Comparison of ENCODE assay signal across 10 cellular contexts in the genomic region with DNA sequence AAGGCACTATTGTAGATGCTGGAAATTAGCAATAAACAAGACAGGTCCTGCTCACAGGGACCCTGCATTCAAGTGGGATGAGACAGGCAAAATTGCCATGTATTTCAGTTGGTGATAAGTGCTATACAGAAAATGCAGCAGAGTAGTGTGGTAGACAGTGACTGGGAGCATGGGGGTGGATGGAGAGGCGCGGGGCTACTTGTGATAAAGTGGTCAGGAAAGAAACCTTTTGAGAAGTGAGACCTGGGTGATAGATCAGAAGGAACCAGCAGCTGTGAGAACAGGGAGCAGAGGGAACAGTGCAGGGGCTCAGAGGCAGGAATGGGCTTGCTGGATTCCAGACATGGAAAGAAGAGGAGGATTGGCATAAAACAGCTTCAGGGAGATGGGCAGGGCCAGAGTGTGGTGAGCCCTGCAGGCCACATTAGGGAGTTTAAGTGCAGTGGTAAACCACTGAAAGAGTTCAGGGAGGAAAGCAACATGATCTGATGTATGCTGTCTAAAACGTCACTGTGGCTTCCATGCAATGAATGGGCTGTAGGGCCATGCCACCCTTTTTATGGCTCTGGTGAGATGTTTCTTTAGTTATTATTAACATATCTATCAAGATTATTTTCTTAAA. TPM values are rescaled to one million over a fixed set of nuclear protein-coding genes. Genes with fewer than 3 reads are reported as not detected.
A peak's percentile ranks its signal among the peaks of the same experiment; 100 is the strongest.
DNase-seq lines count a peak whose midpoint lies in the region; ATAC-seq lines count a peak whose summit lies in the region.
"Had no signal": no experiment of that assay in that cellular context is flagged by ENCODE, and none has a peak within 500 bp of the region (broad histone marks: within the 10 kb centered on the region; RNA-seq: fewer than 3 reads in every experiment).

No MANE protein-coding gene starts in this region.

- no peak overlapping the region for H3K4me3 Mint-ChIP-seq in activated CD8-positive, alpha-beta memory T cell treated with anti-CD3 and anti-CD28 coated beads, Interleukin-2, amount 10 ng/mL, durations not matched to agents 7 days and 5 days
- no peak overlapping the region for H3K4me3 Mint-ChIP-seq in activated CD8-positive, alpha-beta T cell treated with anti-CD3 and anti-CD28 coated beads, Interleukin-2, amount 10 ng/mL, durations not matched to agents 7 days and 5 days
- H3K4me3 Mint-ChIP-seq: B cell had no signal

- H3K36me3 Mint-ChIP-seq in activated CD8-positive, alpha-beta memory T cell treated with anti-CD3 and anti-CD28 coated beads, Interleukin-2, amount 10 ng/mL, durations not matched to agents 7 days and 5 days, result no peaks in the 10 kb centered on the region
- H3K36me3 Mint-ChIP-seq in activated CD8-positive, alpha-beta T cell treated with anti-CD3 and anti-CD28 coated beads, Interleukin-2, amount 10 ng/mL, durations not matched to agents 7 days and 5 days (ENCODE audit: low read depth), result no peaks in the 10 kb centered on the region

- intact Hi-C loops in Right ventricle myocardium superior (cut with DNase I), result no loop called here

- peak; percentile 69 for DNase-seq in activated CD8-positive, alpha-beta memory T cell treated with anti-CD3 and anti-CD28 coated beads, Interleukin-2, amount 10 ng/mL, durations not matched to agents 7 days and 5 days
- DNase-seq in activated CD8-positive, alpha-beta memory T cell treated with anti-CD3 and anti-CD28 coated beads, Interleukin-2, amount 50 U/mL, for 48 hours, result no peak
- DNase-seq in activated CD8-positive, alpha-beta T cell treated with anti-CD3 and anti-CD28 coated beads, Interleukin-2, amount 10 ng/mL, durations not matched to agents 7 days and 5 days, result peak; percentile 41
- no peak for DNase-seq in stimulated activated naive CD8-positive, alpha-beta T cell treated with anti-CD3 and anti-CD28 coated beads, Interleukin-15, Interleukin-2, amounts not matched to agents 100 U/mL and 50 U/mL, for 24 hours
- no peak for DNase-seq in NCI-H1417 treated with DMSO at 0.1 percent for 48 hours (lab: John Stamatoyannopoulos, UW)
- DNase-seq in Right ventricle myocardium superior, result no peak
- no peak for DNase-seq in stimulated activated CD4-positive, alpha-beta T cell treated with anti-CD3 and anti-CD28 coated beads, Interleukin-2, amount 100 ng/mL, for 24 hours
- DNase-seq: adrenal gland had no signal

- ATAC-seq in activated CD8-positive, alpha-beta memory T cell treated with anti-CD3 and anti-CD28 coated beads, Interleukin-2, amount 10 ng/mL, durations not matched to agents 7 days and 5 days, result peak; percentile 91
- ATAC-seq in HG03439 (IDR thresholded peaks at IDR 0.05; ENCODE audit: unreplicated experiment) (peak; percentile 70), Right ventricle myocardium superior (ENCODE audit: poor library complexity) (no peak)
- peak; percentile 39 for ATAC-seq in activated CD8-positive, alpha-beta T cell treated with anti-CD3 and anti-CD28 coated beads, Interleukin-2, amount 10 ng/mL, durations not matched to agents 7 days and 5 days
- peak; percentile 57 for ATAC-seq in stimulated activated naive CD8-positive, alpha-beta T cell treated with anti-CD3 and anti-CD28 coated beads, Interleukin-15, Interleukin-2, amounts not matched to agents 100 U/mL and 50 U/mL, for 24 hours

- H3K27me3 Mint-ChIP-seq in activated CD8-positive, alpha-beta memory T cell treated with anti-CD3 and anti-CD28 coated beads, Interleukin-2, amount 10 ng/mL, durations not matched to agents 7 days and 5 days, result peaks cover 57% of the 10 kb centered on the region
- peaks cover 43% of the 10 kb centered on the region for H3K27me3 Mint-ChIP-seq in activated CD8-positive, alpha-beta T cell treated with anti-CD3 and anti-CD28 coated beads, Interleukin-2, amount 10 ng/mL, durations not matched to agents 7 days and 5 days (ENCODE audit: low read depth)

- H3K9me3 Mint-ChIP-seq in activated CD8-positive, alpha-beta memory T cell treated with anti-CD3 and anti-CD28 coated beads, Interleukin-2, amount 10 ng/mL, durations not matched to agents 7 days and 5 days (ENCODE audit: low read depth), result no peaks in the 10 kb centered on the region
- H3K9me3 Mint-ChIP-seq in activated CD8-positive, alpha-beta T cell treated with anti-CD3 and anti-CD28 coated beads, Interleukin-2, amount 10 ng/mL, durations not matched to agents 7 days and 5 days (ENCODE audit: insufficient read depth), result no peaks in the 10 kb centered on the region

- POLR2A ChIA-PET in activated CD8-positive, alpha-beta T cell treated with anti-CD3 and anti-CD28 coated beads, Interleukin-2, amount 10 ng/mL, durations not matched to agents 7 days and 5 days (lab: Charles Lee), result no interaction called here

- CTCF ChIA-PET in activated CD8-positive, alpha-beta memory T cell treated with anti-CD3 and anti-CD28 coated beads, Interleukin-2, amount 10 ng/mL, durations not matched to agents 7 days and 5 days (lab: Charles Lee), result interaction anchor here (1.4 kb wide), 1 partner anchor 117 kb away, joined by 3 read pairs; no protein-coding TSS in a partner anchor
- CTCF ChIA-PET in activated CD8-positive, alpha-beta T cell treated with anti-CD3 and anti-CD28 coated beads, Interleukin-2, amount 10 ng/mL, durations not matched to agents 7 days and 5 days (lab: Charles Lee), result no interaction called here

- H3K4me1 Mint-ChIP-seq in activated CD8-positive, alpha-beta memory T cell treated with anti-CD3 and anti-CD28 coated beads, Interleukin-2, amount 10 ng/mL, durations not matched to agents 7 days and 5 days, result peaks cover 25% of the 10 kb centered on the region
- H3K4me1 Mint-ChIP-seq in activated CD8-positive, alpha-beta T cell treated with anti-CD3 and anti-CD28 coated beads, Interleukin-2, amount 10 ng/mL, durations not matched to agents 7 days and 5 days (ENCODE audit: low read depth), result peaks cover 25% of the 10 kb centered on the region
- H3K4me1 Mint-ChIP-seq: B cell had no signal

- H3K27ac Mint-ChIP-seq in activated CD8-positive, alpha-beta memory T cell treated with anti-CD3 and anti-CD28 coated beads, Interleukin-2, amount 10 ng/mL, durations not matched to agents 7 days and 5 days, result peak overlapping the region; percentile 2
- H3K27ac Mint-ChIP-seq in activated CD8-positive, alpha-beta T cell treated with anti-CD3 and anti-CD28 coated beads, Interleukin-2, amount 10 ng/mL, durations not matched to agents 7 days and 5 days, result no peak overlapping the region
- H3K27ac Mint-ChIP-seq: B cell had no signal

RNA-seq across cellular contexts. Expression of gene CRHBP, which starts 7.3 kb away (rescaled TPM):
- total RNA-seq in activated CD8-positive, alpha-beta memory T cell treated with anti-CD3 and anti-CD28 coated beads, Interleukin-2, amount 10 ng/mL, durations not matched to agents 7 days and 5 days, result under 1 TPM in 1 of 2 experiments, not detected in 1; 0.20 TPM
- under 1 TPM; 0.29 to 0.34 TPM for total RNA-seq in activated CD8-positive, alpha-beta T cell treated with anti-CD3 and anti-CD28 coated beads, Interleukin-2, amount 10 ng/mL, durations not matched to agents 7 days and 5 days
- total RNA-seq in Right ventricle myocardium superior, result 0.27 TPM

Comparison
In these comparisons a context has a peak if more than half of its experiments do, and no peak if none do; other contexts are left out.
1. DNase-seq: peak in activated CD8-positive, alpha-beta memory T cell treated with anti-CD3 and anti-CD28 coated beads, Interleukin-2, amount 10 ng/mL, durations not matched to agents 7 days and 5 days (single experiment) and activated CD8-positive, alpha-beta T cell treated with anti-CD3 and anti-CD28 coated beads, Interleukin-2, amount 10 ng/mL, durations not matched to agents 7 days and 5 days (single experiment); none in activated CD8-positive, alpha-beta memory T cell treated with anti-CD3 and anti-CD28 coated beads, Interleukin-2, amount 50 U/mL, for 48 hours (single experiment), stimulated activated naive CD8-positive, alpha-beta T cell treated with anti-CD3 and anti-CD28 coated beads, Interleukin-15, Interleukin-2, amounts not matched to agents 100 U/mL and 50 U/mL, for 24 hours (single experiment), NCI-H1417 treated with DMSO at 0.1 percent for 48 hours (single experiment), Right ventricle myocardium superior (single experiment) and stimulated activated CD4-positive, alpha-beta T cell treated with anti-CD3 and anti-CD28 coated beads, Interleukin-2, amount 100 ng/mL, for 24 hours (0 of 2).